8 cellular contexts compared by ENCODE assay signal in genomic region chr17:28728364-28729200, GRCh38. TPM values are rescaled to one million over a fixed set of nuclear protein-coding genes. Genes with fewer than 3 reads are reported as not detected.
DNase-seq lines count a peak whose midpoint lies in the region; ATAC-seq, FAIRE-seq and TF ChIP-seq lines count a peak whose summit lies in the region.

Gene NEK8 (plus strand): TSS chr17:28728788. CDS start chr17:28728814, 26 bp downstream.

- peaks cover 11% of the 10 kb centered on the region for H3K36me3 Mint-ChIP-seq in WTC11

- TF ChIP-seq CTCF in AG04449 (IDR thresholded peaks at IDR 0.05; ENCODE audit: insufficient read depth, low read length, missing control alignments) (no peak), WTC11 (IDR thresholded peaks at IDR 0.05) (no peak), bronchial epithelial cell (IDR thresholded peaks at IDR 0.05; ENCODE audit: insufficient read depth, low read length, severe bottlenecking) (no peak), smooth muscle cell (IDR thresholded peaks at IDR 0.05; ENCODE audit: borderline replicate concordance, insufficient read depth, poor library complexity, severe bottlenecking) (no peak)

- peaks cover 25% of the 10 kb centered on the region for H3K4me1 Mint-ChIP-seq in WTC11

- DNase-seq in AG04449 (ENCODE audit: low read depth, low spot score), result no peak
- DNase-seq in NCI-H226, result peak; percentile 89
- DNase-seq in WTC11 (ENCODE audit: low spot score), result peak; percentile 98
- peak; percentile 96 for DNase-seq in bronchial epithelial cell (ENCODE audit: low read depth)
- peak; percentile 92 for DNase-seq in inferior parietal cortex (ENCODE audit: extremely low spot score)
- DNase-seq in smooth muscle cell (lab: John Stamatoyannopoulos, UW; ENCODE audit: unreplicated experiment), result peak; percentile 96

- FAIRE-seq in bronchial epithelial cell (lab: Jason Lieb, UNC), result no peak

- WGBS in smooth muscle cell (ENCODE audit: low lambda C conversion rate), result 1% methylated on average over 60 of the region's 64 CpGs

- CTCF ChIA-PET in AG04449 (lab: Yijun Ruan, JAX), result interaction anchor here (0.8 to 17.0 kb wide), 25 partner anchors 9 to 412 kb away, joined by 3 to 603 read pairs (median 13); partner anchors contain the start of genes DHRS13, PHF12, RPL23A and TRAF4
- CTCF ChIA-PET in WTC11 (lab: Charles Lee), result interaction anchor here (0.7 to 12.2 kb wide), 30 partner anchors 9 to 450 kb away, joined by 3 to 541 read pairs (median 14); partner anchors contain the start of genes BLTP2, DHRS13, ERAL1 and FAM222B

- H3K27ac ChIP-seq in smooth muscle cell (ENCODE audit: low read depth), result peak within 1 kb of the TSS; percentile 98

- peaks cover 11% of the 10 kb centered on the region for H4K20me1 ChIP-seq in smooth muscle cell (ENCODE audit: low read depth)

- H3K4me3 Mint-ChIP-seq in WTC11, result peak within 1 kb of the TSS; percentile 92

- peak within 1 kb of the TSS; percentile 83 for H2AFZ ChIP-seq in smooth muscle cell (ENCODE audit: low read depth)

- no peaks in the 10 kb centered on the region for H3K79me2 ChIP-seq in smooth muscle cell (ENCODE audit: low read depth)

- peaks cover 4% of the 10 kb centered on the region for H3F3A ChIP-seq in smooth muscle cell (ENCODE audit: low read depth)

- H3K27ac Mint-ChIP-seq in WTC11, result peak within 1 kb of the TSS; percentile 99

- H3K9ac ChIP-seq in smooth muscle cell (ENCODE audit: low read depth), result peak within 1 kb of the TSS; percentile 90

- H3K9me3 Mint-ChIP-seq in WTC11, result no peaks in the 10 kb centered on the region

- peaks cover 9% of the 10 kb centered on the region for H3K4me1 ChIP-seq in smooth muscle cell (ENCODE audit: low read depth)

- H3K9me3 ChIP-seq in smooth muscle cell (replicated peaks; ENCODE audit: low read depth), result no peaks in the 10 kb centered on the region

- H3K27me3 ChIP-seq in bronchial epithelial cell (ENCODE audit: control insufficient read depth, insufficient read depth, low read length) (no peaks in the 10 kb centered on the region), smooth muscle cell (ENCODE audit: low read depth) (no peaks in the 10 kb centered on the region)

- no peaks in the 10 kb centered on the region for H3K27me3 Mint-ChIP-seq in WTC11 (ENCODE audit: low read depth)

- H3K36me3 ChIP-seq in bronchial epithelial cell (ENCODE audit: control insufficient read depth, insufficient read depth, low read length) (peaks cover 7% of the 10 kb centered on the region), smooth muscle cell (ENCODE audit: low read depth) (no peaks in the 10 kb centered on the region)

- H3K4me2 ChIP-seq in smooth muscle cell, result peak within 1 kb of the TSS; percentile 98

- H3K4me3 ChIP-seq in AG04449 (ENCODE audit: low read depth, low read length) (peak within 1 kb of the TSS; percentile 93), bronchial epithelial cell (ENCODE audit: low read depth, low read length) (peak within 1 kb of the TSS; percentile 79), smooth muscle cell (peak within 1 kb of the TSS; percentile 86)

- peak; percentile 22 for ATAC-seq in GM18870 (IDR thresholded peaks at IDR 0.05; ENCODE audit: unreplicated experiment)
- peak; percentile 32 for ATAC-seq in HG03108 (IDR thresholded peaks at IDR 0.05; ENCODE audit: unreplicated experiment)
- peak; percentile 15 for ATAC-seq in WTC11

- POLR2A ChIA-PET in AG04449 (lab: Yijun Ruan, JAX), result interaction anchor here (1.2 to 5.4 kb wide), 4 partner anchors 9 to 222 kb away, joined by 3 to 174 read pairs (median 14); partner anchors contain the start of genes PHF12, RPL23A and TRAF4
- POLR2A ChIA-PET in WTC11 (lab: Charles Lee), result interaction anchor here (0.6 to 6.4 kb wide), 18 partner anchors 9 to 389 kb away, joined by 3 to 310 read pairs (median 8); partner anchors contain the start of genes BLTP2, DHRS13, FLOT2 and PHF12

TF ChIP-seq in WTC11, 78 proteins besides CTCF, POLR2A, EP300 and RAD21 (continues in another document):
- TF ChIP-seq ZNF671 (CRISPR knock-in tag; IDR thresholded peaks at IDR 0.05) (no peak), ARID4B (CRISPR knock-in tag; IDR thresholded peaks at IDR 0.05; ENCODE audit: borderline replicate concordance) (peak; percentile 26; the same call in 1 of the 2 replicates), E2F1 (CRISPR knock-in tag; IDR thresholded peaks at IDR 0.05) (0 out of 2 replicates have a peak, but pooled peaks have one; percentile 16), SP1 (CRISPR knock-in tag; conservative IDR thresholded peaks at IDR 0.05) (peak; percentile 48), IRF1 (CRISPR knock-in tag; IDR thresholded peaks at IDR 0.05) (no peak), USF1 (CRISPR knock-in tag; IDR thresholded peaks at IDR 0.05) (0 out of 2 replicates have a peak, but pooled peaks have one; percentile 2), NFE2L1 (CRISPR knock-in tag; IDR thresholded peaks at IDR 0.05) (no peak), IRF2 (CRISPR knock-in tag; IDR thresholded peaks at IDR 0.05; ENCODE audit: borderline replicate concordance, low read depth) (no peak), RELA (CRISPR knock-in tag; IDR thresholded peaks at IDR 0.05; ENCODE audit: borderline replicate concordance) (peak; percentile 67; the same call in 1 of the 2 replicates), ZNF317 (CRISPR knock-in tag; IDR thresholded peaks at IDR 0.05; ENCODE audit: borderline replicate concordance, low read depth) (no peak), GABPB1 (CRISPR knock-in tag; IDR thresholded peaks at IDR 0.05) (peak; percentile 35; the same call in 1 of the 2 replicates)

RNA-seq across cellular contexts. Expression of gene NEK8, which starts in this region (rescaled TPM):
- 17.9 to 25.0 TPM (median 18.6 TPM) in 3 replicates for total RNA-seq in WTC11 (2021)
- total RNA-seq in bronchial epithelial cell, result 3.1 and 3.2 TPM in 2 replicates
- total RNA-seq in smooth muscle cell, result 1.2 and 2.8 TPM in 2 replicates
- polyA plus RNA-seq in smooth muscle cell, result 4.6 TPM in 2 replicates
